16 cellular contexts compared by ENCODE assay signal in genomic region chr18:23220355-23220754, GRCh38.
"Had no signal": no experiment of that assay in that cellular context is flagged by ENCODE, and none has a peak within 500 bp of the region (broad histone marks: within the 10 kb centered on the region; RNA-seq: fewer than 3 reads in every experiment).

No MANE protein-coding gene starts in this region.

- H3K9me3 ChIP-seq: pancreas, stomach, tibial artery had no signal

- H3K27me3 ChIP-seq: neural progenitor cell, pancreas, stomach, tibial artery had no signal

- DNase-seq: activated CD4-positive, alpha-beta memory T cell treated with anti-CD3 and anti-CD28 coated beads, Interleukin-2, amount 10 ng/mL, durations not matched to agents 7 days and 5 days; activated CD4-positive, alpha-beta T cell treated with anti-CD3 and anti-CD28 coated beads for 1 hour; activated gamma-delta T cell; activated naive CD8-positive, alpha-beta T cell treated with anti-CD3 and anti-CD28 coated beads, Interleukin-2, amount 10 ng/mL, durations not matched to agents 7 days and 5 days; activated T-cell treated with anti-CD3 and anti-CD28 coated beads, Interleukin-2, amount 50 U/mL, for 48 hours; erythroblast; left colon; mesendoderm; pancreas; stimulated activated CD4-positive, alpha-beta T cell treated with anti-CD3 and anti-CD28 coated beads, Interleukin-15, amount 100 ng/mL, for 24 hours; stimulated activated CD4-positive, alpha-beta T cell treated with anti-CD3 and anti-CD28 coated beads, Interleukin-4, amount 100 ng/mL, for 24 hours; stomach; T1000; tibial artery had no signal

- ATAC-seq: left colon, pancreas had no signal

- H3K4me3 ChIP-seq: coronary artery, neural progenitor cell, pancreas, stomach, tibial artery had no signal

- H3K4me2 ChIP-seq: neural progenitor cell had no signal

- H3K4me1 ChIP-seq: neural progenitor cell, pancreas had no signal

- H3K36me3 ChIP-seq: neural progenitor cell, pancreas had no signal

- H3K9ac ChIP-seq: neural progenitor cell had no signal

- H3K27ac ChIP-seq: coronary artery, neural progenitor cell, pancreas, stomach, tibial artery had no signal
